In the genomic region with DNA sequence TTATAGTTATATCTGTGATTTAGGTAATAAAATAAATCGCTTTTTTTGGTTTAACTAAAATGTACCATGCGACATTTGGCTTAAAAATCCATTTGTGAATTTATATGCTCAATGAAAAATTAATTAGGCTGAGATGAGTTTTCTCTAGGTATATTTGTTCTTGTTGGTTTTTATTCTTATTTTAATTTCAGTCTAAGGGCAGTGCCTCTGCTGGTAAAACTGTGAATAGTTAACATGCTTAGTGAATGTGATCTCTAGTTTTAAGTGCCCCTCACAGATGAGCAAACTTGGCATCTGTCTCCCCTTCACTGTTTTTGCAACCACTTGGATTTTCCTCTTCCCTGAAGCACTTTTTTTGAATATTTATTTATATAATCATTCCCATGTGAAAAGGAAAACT, we compare ENCODE assay signal across 25 cellular contexts.
"Had no signal": no experiment of that assay in that cellular context is flagged by ENCODE, and none has a peak within 500 bp of the region (broad histone marks: within the 10 kb centered on the region; RNA-seq: fewer than 3 reads in every experiment).

No MANE protein-coding gene starts in this region.

- H3K36me3 ChIP-seq: ascending aorta, esophagus muscularis mucosa, heart right ventricle, tibial nerve had no signal

- H3K27ac Mint-ChIP-seq: activated CD4-positive, alpha-beta memory T cell treated with anti-CD3 and anti-CD28 coated beads for 36 hours; activated CD4-positive, alpha-beta T cell treated with anti-CD3 and anti-CD28 coated beads, Interleukin-2, amount 10 ng/mL, durations not matched to agents 24 days and 14 days; activated naive CD4-positive, alpha-beta T cell treated with anti-CD3 and anti-CD28 coated beads, Interleukin-2, amount 10 ng/mL, durations not matched to agents 7 days and 5 days; activated naive CD8-positive, alpha-beta T cell treated with anti-CD3 and anti-CD28 coated beads, Interleukin-2, amount 10 ng/mL, durations not matched to agents 7 days and 5 days; brain; effector memory CD8-positive, alpha-beta T cell; naive thymus-derived CD4-positive, alpha-beta T cell; T-helper 2 cell treated with Interferon-gamma antibody and Interleukin-4, amounts not matched to agents 5 μg/mL and 100 μg/mL, for 36 hours had no signal

- H3K4me3 ChIP-seq: ascending aorta, esophagus muscularis mucosa, heart right ventricle, tibial nerve had no signal

- H3K79me2 ChIP-seq: parathyroid adenoma had no signal

- H3K27me3 ChIP-seq: ascending aorta, esophagus muscularis mucosa, foreskin keratinocyte, heart right ventricle, tibial nerve had no signal

- H3K4me1 Mint-ChIP-seq: activated CD4-positive, alpha-beta T cell treated with anti-CD3 and anti-CD28 coated beads, Interleukin-2, amount 10 ng/mL, durations not matched to agents 24 days and 14 days; activated naive CD4-positive, alpha-beta T cell treated with anti-CD3 and anti-CD28 coated beads, Interleukin-2, amount 10 ng/mL, durations not matched to agents 7 days and 5 days; activated naive CD8-positive, alpha-beta T cell treated with anti-CD3 and anti-CD28 coated beads, Interleukin-2, amount 10 ng/mL, durations not matched to agents 7 days and 5 days; brain; naive thymus-derived CD4-positive, alpha-beta T cell had no signal

- H3K9me3 Mint-ChIP-seq: activated CD4-positive, alpha-beta T cell treated with anti-CD3 and anti-CD28 coated beads, Interleukin-2, amount 10 ng/mL, durations not matched to agents 24 days and 14 days; brain had no signal

- ATAC-seq: effector memory CD8-positive, alpha-beta T cell; foreskin keratinocyte; heart right ventricle; naive thymus-derived CD4-positive, alpha-beta T cell; right cardiac atrium had no signal

- H3K4me3 Mint-ChIP-seq: activated CD4-positive, alpha-beta memory T cell treated with anti-CD3 and anti-CD28 coated beads for 36 hours; activated CD4-positive, alpha-beta T cell treated with anti-CD3 and anti-CD28 coated beads, Interleukin-2, amount 10 ng/mL, durations not matched to agents 24 days and 14 days; activated naive CD4-positive, alpha-beta T cell treated with anti-CD3 and anti-CD28 coated beads, Interleukin-2, amount 10 ng/mL, durations not matched to agents 7 days and 5 days; activated naive CD8-positive, alpha-beta T cell treated with anti-CD3 and anti-CD28 coated beads, Interleukin-2, amount 10 ng/mL, durations not matched to agents 7 days and 5 days; brain; effector memory CD8-positive, alpha-beta T cell; naive thymus-derived CD4-positive, alpha-beta T cell; T-helper 2 cell treated with Interferon-gamma antibody and Interleukin-4, amounts not matched to agents 5 μg/mL and 100 μg/mL, for 36 hours had no signal

- DNase-seq: activated CD4-positive, alpha-beta memory T cell treated with anti-CD3 and anti-CD28 coated beads for 36 hours; activated CD4-positive, alpha-beta T cell treated with anti-CD3 and anti-CD28 coated beads, Interleukin-2, amount 10 ng/mL, durations not matched to agents 24 days and 14 days; activated CD8-positive, alpha-beta memory T cell treated with anti-CD3 and anti-CD28 coated beads, Interleukin-2, amount 50 U/mL, for 4 hours; activated gamma-delta T cell; activated naive CD4-positive, alpha-beta T cell treated with anti-CD3 and anti-CD28 coated beads, Interleukin-2, amount 10 ng/mL, durations not matched to agents 7 days and 5 days; activated naive CD8-positive, alpha-beta T cell treated with anti-CD3 and anti-CD28 coated beads, Interleukin-2, amount 10 ng/mL, durations not matched to agents 7 days and 5 days; activated T-cell treated with anti-CD3 and anti-CD28 coated beads, Interleukin-2, amount 50 U/mL, for 1 hour; cortex of kidney; effector memory CD8-positive, alpha-beta T cell; foreskin keratinocyte; heart right ventricle; midbrain; naive thymus-derived CD4-positive, alpha-beta T cell; nucleus accumbens; right cardiac atrium; stimulated activated CD4-positive, alpha-beta T cell treated with anti-CD3 and anti-CD28 coated beads, Interleukin-15, amount 100 ng/mL, for 24 hours; stimulated activated CD4-positive, alpha-beta T cell treated with anti-CD3 and anti-CD28 coated beads, Interleukin-2, amount 100 ng/mL, for 24 hours; stimulated activated naive CD4-positive, alpha-beta T cell; T-helper 1 cell had no signal

- H3K27me3 Mint-ChIP-seq: activated CD4-positive, alpha-beta memory T cell treated with anti-CD3 and anti-CD28 coated beads for 36 hours; activated CD4-positive, alpha-beta T cell treated with anti-CD3 and anti-CD28 coated beads, Interleukin-2, amount 10 ng/mL, durations not matched to agents 24 days and 14 days; activated naive CD4-positive, alpha-beta T cell treated with anti-CD3 and anti-CD28 coated beads, Interleukin-2, amount 10 ng/mL, durations not matched to agents 7 days and 5 days; activated naive CD8-positive, alpha-beta T cell treated with anti-CD3 and anti-CD28 coated beads, Interleukin-2, amount 10 ng/mL, durations not matched to agents 7 days and 5 days; brain; effector memory CD8-positive, alpha-beta T cell; naive thymus-derived CD4-positive, alpha-beta T cell had no signal

- H3K36me3 Mint-ChIP-seq: activated CD4-positive, alpha-beta memory T cell treated with anti-CD3 and anti-CD28 coated beads for 36 hours; activated naive CD4-positive, alpha-beta T cell treated with anti-CD3 and anti-CD28 coated beads, Interleukin-2, amount 10 ng/mL, durations not matched to agents 7 days and 5 days; activated naive CD8-positive, alpha-beta T cell treated with anti-CD3 and anti-CD28 coated beads, Interleukin-2, amount 10 ng/mL, durations not matched to agents 7 days and 5 days; brain; naive thymus-derived CD4-positive, alpha-beta T cell had no signal

- H3K9ac ChIP-seq: parathyroid adenoma had no signal

- H3K4me1 ChIP-seq: ascending aorta, esophagus muscularis mucosa, foreskin keratinocyte, heart right ventricle, parathyroid adenoma, tibial nerve had no signal

- H3K27ac ChIP-seq: ascending aorta, esophagus muscularis mucosa, foreskin keratinocyte, heart right ventricle, parathyroid adenoma, tibial nerve had no signal
